1 cellular context compared by ENCODE assay signal in genomic region chr12:110577717-110578521, GRCh38.
TF ChIP-seq lines count a peak whose summit lies in the region.

No MANE protein-coding gene starts in this region.

TF ChIP-seq in WTC11, 78 proteins besides CTCF, POLR2A, EP300 and RAD21 (continued from another document):
- no peak for TF ChIP-seq ERG (CRISPR knock-in tag; IDR thresholded peaks at IDR 0.05)
- no peak for TF ChIP-seq SMAD3 (CRISPR knock-in tag; IDR thresholded peaks at IDR 0.05; ENCODE audit: borderline replicate concordance)
- TF ChIP-seq PRDM15 (CRISPR knock-in tag; IDR thresholded peaks at IDR 0.05): no peak
- no peak for TF ChIP-seq MXD4 (CRISPR knock-in tag; IDR thresholded peaks at IDR 0.05; ENCODE audit: borderline replicate concordance)
- TF ChIP-seq PREB (CRISPR knock-in tag; IDR thresholded peaks at IDR 0.05; ENCODE audit: borderline replicate concordance): no peak
- no peak for TF ChIP-seq HMGA2 (CRISPR knock-in tag; IDR thresholded peaks at IDR 0.05)
- no peak for TF ChIP-seq KAT7 (CRISPR knock-in tag; IDR thresholded peaks at IDR 0.05; ENCODE audit: borderline replicate concordance)
- no peak for TF ChIP-seq E2F1 (CRISPR knock-in tag; IDR thresholded peaks at IDR 0.05)
- no peak for TF ChIP-seq NR2C2 (CRISPR knock-in tag; IDR thresholded peaks at IDR 0.05)
